ENCODE assay signal across 1 cellular context in genomic region chr6:5115168-5115567, GRCh38.
TF ChIP-seq lines count a peak whose summit lies in the region.

No MANE protein-coding gene starts in this region.

TF ChIP-seq in HepG2, 621 proteins besides CTCF, POLR2A, EP300 and RAD21 (continued from another document and continues in another):
- TF ChIP-seq ZNF574 (CRISPR knock-in tag; IDR thresholded peaks at IDR 0.05) (peak; percentile 43; the same call in 1 of the 2 replicates), ERF (CRISPR knock-in tag; IDR thresholded peaks at IDR 0.05) (peak; percentile 61; the same call in 1 of the 2 replicates), FOXM1 (CRISPR knock-in tag; IDR thresholded peaks at IDR 0.05) (no peak), RERE (CRISPR knock-in tag; IDR thresholded peaks at IDR 0.05; ENCODE audit: low read depth) (0 out of 2 replicates have a peak, but pooled peaks have one; percentile 37), PATZ1 (CRISPR knock-in tag; IDR thresholded peaks at IDR 0.05) (0 out of 2 replicates have a peak, but pooled peaks have one; percentile 19), YY1 (IDR thresholded peaks at IDR 0.05; ENCODE audit: insufficient read depth, insufficient replicate concordance, low read depth, low read length) (peak; percentile 63), HNRNPL (IDR thresholded peaks at IDR 0.05; ENCODE audit: low read depth, low read length) (no peak), MAFG (CRISPR knock-in tag; IDR thresholded peaks at IDR 0.05) (no peak), PRDM4 (CRISPR knock-in tag; IDR thresholded peaks at IDR 0.05; ENCODE audit: borderline replicate concordance) (no peak), ZBTB42 (CRISPR knock-in tag; IDR thresholded peaks at IDR 0.05) (no peak), CEBPB (IDR thresholded peaks at IDR 0.05; ENCODE audit: borderline replicate concordance, low read depth, low read length) (peak; percentile 53; the same call in 1 of the 2 replicates), RCOR2 (CRISPR knock-in tag; IDR thresholded peaks at IDR 0.05) (no peak), SMAD3 (CRISPR knock-in tag; IDR thresholded peaks at IDR 0.05) (no peak), RBAK (CRISPR knock-in tag; IDR thresholded peaks at IDR 0.05) (peak; percentile 87), CEBPG (CRISPR knock-in tag; IDR thresholded peaks at IDR 0.05) (peak; percentile 43), SRSF4 (IDR thresholded peaks at IDR 0.05; ENCODE audit: low read depth, low read length, poor library complexity, severe bottlenecking) (no peak), FOXP4 (CRISPR knock-in tag; IDR thresholded peaks at IDR 0.05) (peak; percentile 50; the same call in 1 of the 2 replicates), KLF12 (CRISPR knock-in tag; IDR thresholded peaks at IDR 0.05; ENCODE audit: borderline replicate concordance) (0 out of 2 replicates have a peak, but pooled peaks have one; percentile 33), ZNF256 (CRISPR knock-in tag; conservative IDR thresholded peaks at IDR 0.05) (no peak), FOXJ3 (CRISPR knock-in tag; IDR thresholded peaks at IDR 0.05; ENCODE audit: borderline replicate concordance) (peak; percentile 61; the same call in 1 of the 2 replicates), ZNF577 (CRISPR knock-in tag; IDR thresholded peaks at IDR 0.05; ENCODE audit: borderline replicate concordance, low read depth) (no peak), RAD51 (IDR thresholded peaks at IDR 0.05; ENCODE audit: borderline replicate concordance) (no peak), KDM2A (CRISPR knock-in tag; IDR thresholded peaks at IDR 0.05; ENCODE audit: borderline replicate concordance, low read depth) (peak; percentile 71), ARNT2 (CRISPR knock-in tag; IDR thresholded peaks at IDR 0.05; ENCODE audit: low read depth) (no peak), TGIF2 (CRISPR knock-in tag; IDR thresholded peaks at IDR 0.05) (peak; percentile 44; the same call in 1 of the 2 replicates), ZMYM4 (CRISPR knock-in tag; IDR thresholded peaks at IDR 0.05) (peak; percentile 49), ZNF367 (CRISPR knock-in tag; IDR thresholded peaks at IDR 0.05; ENCODE audit: borderline replicate concordance) (no peak), MEIS2 (CRISPR knock-in tag; IDR thresholded peaks at IDR 0.05) (0 out of 2 replicates have a peak, but pooled peaks have one; percentile 26), ZNF552 (CRISPR knock-in tag; IDR thresholded peaks at IDR 0.05; ENCODE audit: borderline replicate concordance) (no peak), SAP130 (CRISPR knock-in tag; IDR thresholded peaks at IDR 0.05; ENCODE audit: low read depth) (peak; percentile 51), AKAP8 (CRISPR knock-in tag; IDR thresholded peaks at IDR 0.05) (no peak), GATA4 (IDR thresholded peaks at IDR 0.05; ENCODE audit: borderline replicate concordance, low read depth) (no peak), SOX5 (CRISPR knock-in tag; IDR thresholded peaks at IDR 0.05; ENCODE audit: borderline replicate concordance) (peak; percentile 71), ZNF275 (CRISPR knock-in tag; IDR thresholded peaks at IDR 0.05; ENCODE audit: borderline replicate concordance) (no peak), NFIC (IDR thresholded peaks at IDR 0.05; ENCODE audit: low read length) (peak; percentile 35; the same call in 1 of the 2 replicates), ZFX (CRISPR knock-in tag; IDR thresholded peaks at IDR 0.05; ENCODE audit: low read depth) (peak; percentile 21; the same call in 1 of the 2 replicates), CBX5 (CRISPR knock-in tag; IDR thresholded peaks at IDR 0.05; ENCODE audit: borderline replicate concordance) (0 out of 2 replicates have a peak, but pooled peaks have one; percentile 51), MED1 (CRISPR knock-in tag; IDR thresholded peaks at IDR 0.05) (peak; percentile 72), FOSL2 (CRISPR knock-in tag; IDR thresholded peaks at IDR 0.05) (peak; percentile 76), MIXL1 (CRISPR knock-in tag; IDR thresholded peaks at IDR 0.05) (0 out of 2 replicates have a peak, but pooled peaks have one; percentile 58), MYNN (CRISPR knock-in tag; IDR thresholded peaks at IDR 0.05; ENCODE audit: low read depth) (no peak), MLLT10 (CRISPR knock-in tag; IDR thresholded peaks at IDR 0.05) (no peak), TARDBP (CRISPR knock-in tag; IDR thresholded peaks at IDR 0.05) (peak; percentile 61; the same call in 1 of the 2 replicates), ASH2L (IDR thresholded peaks at IDR 0.05; ENCODE audit: insufficient read length, low read depth, low read length) (peak; percentile 47), ZNF317 (CRISPR knock-in tag; IDR thresholded peaks at IDR 0.05) (0 out of 2 replicates have a peak, but pooled peaks have one; percentile 63), RXRB (CRISPR knock-in tag; IDR thresholded peaks at IDR 0.05; ENCODE audit: borderline replicate concordance) (peak; percentile 76), ZNF792 (CRISPR knock-in tag; IDR thresholded peaks at IDR 0.05) (0 out of 2 replicates have a peak, but pooled peaks have one; percentile 40), KDM5B (CRISPR knock-in tag; IDR thresholded peaks at IDR 0.05; ENCODE audit: borderline replicate concordance) (0 out of 2 replicates have a peak, but pooled peaks have one; percentile 22), GLI4 (CRISPR knock-in tag; IDR thresholded peaks at IDR 0.05; ENCODE audit: borderline replicate concordance) (no peak; the same call in 1 of the 2 replicates), SPEN (CRISPR knock-in tag; IDR thresholded peaks at IDR 0.05; ENCODE audit: low read depth) (peak; percentile 26; the same call in 1 of the 2 replicates), KAT8 (CRISPR knock-in tag; IDR thresholded peaks at IDR 0.05) (peak; percentile 64; the same call in 1 of the 2 replicates), IRF2 (CRISPR knock-in tag; IDR thresholded peaks at IDR 0.05) (peak; percentile 44; the same call in 1 of the 2 replicates), HNF4G (IDR thresholded peaks at IDR 0.05; ENCODE audit: borderline replicate concordance, low read depth, low read length) (peak; percentile 17; the same call in 1 of the 2 replicates), HNF4G (CRISPR knock-in tag; IDR thresholded peaks at IDR 0.05; ENCODE audit: borderline replicate concordance, low read depth) (no peak), CREM (IDR thresholded peaks at IDR 0.05) (peak; percentile 56; the same call in 1 of the 2 replicates), CREM (CRISPR knock-in tag; IDR thresholded peaks at IDR 0.05) (no peak), KLF16 (CRISPR knock-in tag; IDR thresholded peaks at IDR 0.05) (0 out of 4 replicates have a peak, but pooled peaks of 1 of the 2 experiments have one; percentile 24)
